In genomic region chr22:46043816-46044717, GRCh38 we compare ENCODE assay signal across 1 cellular context.
TF ChIP-seq lines count a peak whose summit lies in the region.

No MANE protein-coding gene starts in this region.

TF ChIP-seq in SK-N-SH, 30 proteins besides CTCF, POLR2A, EP300 and RAD21 (continued from another document):
- TF ChIP-seq RXRA (IDR thresholded peaks at IDR 0.05; ENCODE audit: borderline replicate concordance, low read depth) (no peak), PBX3 (IDR thresholded peaks at IDR 0.05) (no peak), ZBTB33 (IDR thresholded peaks at IDR 0.05; ENCODE audit: borderline replicate concordance, low read depth) (no peak), MAX (IDR thresholded peaks at IDR 0.05; ENCODE audit: low read depth) (no peak), GABPA (IDR thresholded peaks at IDR 0.05; ENCODE audit: low read depth) (no peak), RFX5 (IDR thresholded peaks at IDR 0.05; ENCODE audit: low read length) (no peak), GATA2 (CRISPR knock-in tag; IDR thresholded peaks at IDR 0.05) (no peak), EZH2phosphoT487 (IDR thresholded peaks at IDR 0.05; ENCODE audit: borderline replicate concordance, low read depth) (no peak), FOSL2 (IDR thresholded peaks at IDR 0.05; ENCODE audit: borderline replicate concordance, low read depth) (no peak)
